21 cellular contexts compared by ENCODE assay signal in genomic region chr21:25036775-25037174, GRCh38.
"Had no signal": no experiment of that assay in that cellular context is flagged by ENCODE, and none has a peak within 500 bp of the region (broad histone marks: within the 10 kb centered on the region; RNA-seq: fewer than 3 reads in every experiment).

No MANE protein-coding gene starts in this region.

- H3K27me3 Mint-ChIP-seq: memory B cell had no signal

- H3K4me1 Mint-ChIP-seq: endodermal cell, mesothelial cell of epicardium, natural killer cell, neural crest cell had no signal

- DNase-seq: effector CD4-positive, alpha-beta T cell; endodermal cell; erythroblast; foreskin keratinocyte; kidney; left cardiac atrium; left ventricle myocardium inferior; lower lobe of right lung; natural killer cell; posterior cingulate gyrus; small intestine; stimulated activated CD4-positive, alpha-beta T cell treated with anti-CD3 and anti-CD28 coated beads, Interleukin-12 subunit alpha, Interleukin-12 subunit beta, amount 100 ng/mL, for 4 hours; stimulated activated naive CD8-positive, alpha-beta T cell treated with anti-CD3 and anti-CD28 coated beads, Interleukin-15, Interleukin-2, amounts not matched to agents 100 U/mL and 50 U/mL, for 24 hours; tibial artery; upper lobe of left lung had no signal

- H2AFZ ChIP-seq: hepatocyte had no signal

- H3K36me3 ChIP-seq: left ventricle myocardium inferior, lower lobe of right lung, suprapubic skin, tibial artery, upper lobe of left lung, vagina had no signal

- H3K27ac ChIP-seq: foreskin keratinocyte, hepatocyte, left ventricle myocardium inferior, lower lobe of right lung, suprapubic skin, tibial artery, upper lobe of left lung, vagina had no signal

- H3K9me3 Mint-ChIP-seq: memory B cell had no signal

- ATAC-seq: foreskin keratinocyte; left cardiac atrium; lower lobe of right lung; natural killer cell; stimulated activated naive CD8-positive, alpha-beta T cell treated with anti-CD3 and anti-CD28 coated beads, Interleukin-15, Interleukin-2, amounts not matched to agents 100 U/mL and 50 U/mL, for 24 hours had no signal

- H3K4me2 ChIP-seq: hepatocyte had no signal

- H3K4me1 ChIP-seq: foreskin keratinocyte, lower lobe of right lung, tibial artery, upper lobe of left lung, vagina had no signal

- H3K9me3 ChIP-seq: left ventricle myocardium inferior, lower lobe of right lung, suprapubic skin, tibial artery, upper lobe of left lung, vagina had no signal

- H3K36me3 Mint-ChIP-seq: memory B cell, mesothelial cell of epicardium, natural killer cell had no signal

- H3K27ac Mint-ChIP-seq: endodermal cell, memory B cell, mesothelial cell of epicardium, natural killer cell had no signal

- H3K4me3 Mint-ChIP-seq: endodermal cell, memory B cell, mesothelial cell of epicardium, natural killer cell, neural crest cell had no signal

- H3K4me3 ChIP-seq: hepatocyte, left ventricle myocardium inferior, lower lobe of right lung, suprapubic skin, tibial artery, upper lobe of left lung, vagina had no signal

- H3K79me2 ChIP-seq: hepatocyte had no signal

- H3K27me3 ChIP-seq: foreskin keratinocyte, hepatocyte, suprapubic skin, tibial artery, upper lobe of left lung, vagina had no signal
